Comparison of ENCODE assay signal across 9 cellular contexts in the genomic region with DNA sequence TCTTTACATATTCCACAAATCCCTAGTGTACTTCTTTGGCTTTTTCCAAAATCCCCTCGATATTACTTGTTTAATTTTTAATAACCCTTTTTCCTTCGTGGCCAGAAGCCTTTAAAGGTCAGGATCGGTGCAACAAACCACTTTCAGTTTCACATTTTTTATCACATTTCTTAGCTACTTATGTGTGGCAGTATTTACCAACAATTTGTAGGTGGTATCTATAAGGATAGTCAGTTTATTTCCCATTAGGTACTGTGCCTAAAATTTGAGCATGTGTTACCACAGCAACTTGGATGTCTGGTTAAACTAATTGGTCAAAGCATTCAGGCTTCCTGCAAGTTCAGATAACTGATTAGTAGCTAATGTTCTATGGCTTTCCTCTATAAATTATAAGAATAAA.
DNase-seq lines count a peak whose midpoint lies in the region; ATAC-seq and TF ChIP-seq lines count a peak whose summit lies in the region.
"Had no signal": no experiment of that assay in that cellular context is flagged by ENCODE, and none has a peak within 500 bp of the region (broad histone marks: within the 10 kb centered on the region; RNA-seq: fewer than 3 reads in every experiment).

No MANE protein-coding gene starts in this region.

- peak overlapping the region; percentile 30; the same call in 1 of the 2 replicates for H3K9ac ChIP-seq in BLaER1
- peak overlapping the region; percentile 68 for H3K9ac ChIP-seq in Karpas-422 (ENCODE audit: low read length)

- no peak overlapping the region for H2AFZ ChIP-seq in Karpas-422 (ENCODE audit: low read length)

- H3K27ac ChIP-seq in BLaER1: 0 out of 2 replicates have a peak overlapping the region, but pooled peaks have one; percentile 6
- H3K27ac ChIP-seq in Karpas-422 (ENCODE audit: low read length): peak overlapping the region; percentile 63
- no peak overlapping the region for H3K27ac ChIP-seq in left lung

- H3K4me3 ChIP-seq in BLaER1 (peak overlapping the region; percentile 47), Karpas-422 (ENCODE audit: low read length) (peak overlapping the region; percentile 62), left lung (peak overlapping the region in 1 of 2 donors; percentile 1)

- ATAC-seq in GM19468 (IDR thresholded peaks at IDR 0.05; ENCODE audit: extremely low read depth, unreplicated experiment) (peak; percentile 36), left lung (peak; percentile 22), HG02588 (IDR thresholded peaks at IDR 0.05; ENCODE audit: unreplicated experiment) (no peak)

- H3K9me2 ChIP-seq in Karpas-422 (replicated peaks; ENCODE audit: insufficient read depth, low read length): no peaks in the 10 kb centered on the region

- intact Hi-C loops in left lung (cut with DNase I): no loop called here
- intact Hi-C loops in posterior cingulate gyrus (cut with DNase I): no loop called here

- no peak for TF ChIP-seq CTCF in left lung (IDR thresholded peaks at IDR 0.05)

- peaks cover 10% of the 10 kb centered on the region; the same call in 1 of the 2 replicates for H4K20me1 ChIP-seq in BLaER1
- no peaks in the 10 kb centered on the region for H4K20me1 ChIP-seq in Karpas-422 (ENCODE audit: insufficient read depth, low read depth, low read length)

- H3K27me3 ChIP-seq in BLaER1: no peaks in the 10 kb centered on the region
- H3K27me3 ChIP-seq in Karpas-422 (ENCODE audit: low read length): no peaks in the 10 kb centered on the region
- H3K27me3 ChIP-seq in left lung: no peaks in the 10 kb centered on the region

- H3K4me2 ChIP-seq in BLaER1 (peak overlapping the region; percentile 72), Karpas-422 (ENCODE audit: low read depth, low read length, poor library complexity, severe bottlenecking) (peak overlapping the region; percentile 83)

- peaks cover 19% of the 10 kb centered on the region for H3K4me1 ChIP-seq in BLaER1
- peaks cover 71% of the 10 kb centered on the region for H3K4me1 ChIP-seq in Karpas-422 (ENCODE audit: low read length)
- H3K4me1 ChIP-seq in left lung: peaks cover 0 to 13% of the 10 kb centered on the region in 2 donors

- peak; percentile 56 for DNase-seq in Karpas-422
- no peak for DNase-seq in left lung
- no peak for DNase-seq in posterior cingulate gyrus
- DNase-seq in DMS 273 (lab: John Stamatoyannopoulos, UW; ENCODE audit: unreplicated experiment): no peak
- DNase-seq in activated naive CD4-positive, alpha-beta T cell (lab: John Stamatoyannopoulos, UW): no peak
- DNase-seq: activated naive CD8-positive, alpha-beta T cell treated with anti-CD3 and anti-CD28 coated beads, Interleukin-2, amount 10 ng/mL, durations not matched to agents 7 days and 5 days had no signal

- peaks cover 72% of the 10 kb centered on the region for H3K79me2 ChIP-seq in Karpas-422 (ENCODE audit: low read length)

- H3K9me3 ChIP-seq in BLaER1: no peaks in the 10 kb centered on the region
- H3K9me3 ChIP-seq in Karpas-422 (ENCODE audit: low read length): no peaks in the 10 kb centered on the region
- no peaks in the 10 kb centered on the region for H3K9me3 ChIP-seq in left lung

- no peaks in the 10 kb centered on the region for H3K36me3 ChIP-seq in BLaER1
- H3K36me3 ChIP-seq in Karpas-422 (ENCODE audit: insufficient read depth, low read length): no peaks in the 10 kb centered on the region
- H3K36me3 ChIP-seq in left lung: no peaks in the 10 kb centered on the region

Comparison
In these comparisons a context has a peak if more than half of its experiments do, and no peak if none do; other contexts are left out.
1. H3K27ac ChIP-seq: peak in BLaER1 (single experiment) and Karpas-422 (single experiment); none in left lung (0 of 2).